ENCODE assay signal across 25 cellular contexts in the genomic region with DNA sequence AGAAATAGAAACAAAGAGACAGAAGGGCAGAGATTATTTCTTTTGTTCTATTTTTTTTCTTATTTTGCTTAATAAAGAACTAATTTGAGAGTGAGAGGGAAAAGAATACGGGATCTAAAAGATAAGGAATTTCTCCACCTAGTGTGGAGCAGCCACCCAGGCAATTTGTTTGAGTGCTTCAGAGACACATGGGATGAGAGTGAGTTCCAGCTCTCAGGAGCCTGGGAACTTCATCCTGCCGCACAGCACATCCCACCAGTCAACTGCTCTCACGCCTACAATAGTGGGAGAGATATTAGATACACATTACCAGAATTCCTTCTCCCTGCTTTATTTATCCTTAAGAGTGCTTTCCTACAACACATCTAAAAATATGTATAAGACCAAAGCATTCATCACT.
DNase-seq lines count a peak whose midpoint lies in the region; ATAC-seq, FAIRE-seq and TF ChIP-seq lines count a peak whose summit lies in the region.
"Had no signal": no experiment of that assay in that cellular context is flagged by ENCODE, and none has a peak within 500 bp of the region (broad histone marks: within the 10 kb centered on the region; RNA-seq: fewer than 3 reads in every experiment).

No MANE protein-coding gene starts in this region.

- H3K36me3 Mint-ChIP-seq in GM23338 (ENCODE audit: low read depth) (no peaks in the 10 kb centered on the region), neural progenitor cell (no peaks in the 10 kb centered on the region), osteocyte (ENCODE audit: unreplicated experiment) (no peaks in the 10 kb centered on the region)
- H3K36me3 Mint-ChIP-seq: CD14-positive monocyte; CD8-positive, alpha-beta memory T cell had no signal

- H3F3A ChIP-seq in GM23338 (replicated peaks; ENCODE audit: low read depth): no peaks in the 10 kb centered on the region
- H3F3A ChIP-seq in neural progenitor cell (ENCODE audit: low read depth): no peaks in the 10 kb centered on the region

- no peaks in the 10 kb centered on the region; the same call in 1 of the 2 replicates for H3K4me1 ChIP-seq in GM23338 (ENCODE audit: insufficient read depth)
- H3K4me1 ChIP-seq in H1 (replicated peaks in 1 of 4; ENCODE audit: control insufficient read depth in 3 of 4, insufficient read depth in 4 of 4, low read length in 3 of 4): no peaks in the 10 kb centered on the region
- no peaks in the 10 kb centered on the region for H3K4me1 ChIP-seq in neural progenitor cell
- no peaks in the 10 kb centered on the region for H3K4me1 ChIP-seq in Karpas-422 (ENCODE audit: low read length)
- H3K4me1 ChIP-seq: BE2C had no signal

- H4K91ac ChIP-seq in H1 (replicated peaks; ENCODE audit: insufficient read length, low read length): no peak overlapping the region

- H3K27me3 ChIP-seq in GM23338 (ENCODE audit: insufficient read depth) (no peaks in the 10 kb centered on the region), H1 (replicated peaks in 1 of 4; ENCODE audit: control insufficient read depth in 3 of 4, extremely low read depth in 1 of 4, insufficient read depth in 3 of 4, low read length in 3 of 4) (no peaks in the 10 kb centered on the region), neural progenitor cell (no peaks in the 10 kb centered on the region), Karpas-422 (ENCODE audit: low read length) (no peaks in the 10 kb centered on the region)
- H3K27me3 ChIP-seq: BE2C had no signal

- no peak for TF ChIP-seq RAD21 in H1 (IDR thresholded peaks at IDR 0.05 in 1 of 2, conservative IDR thresholded peaks at IDR 0.05 in 1 of 2; ENCODE audit: low read depth in 2 of 2, low read length in 2 of 2)

- no peak overlapping the region for H3K4ac ChIP-seq in H1 (replicated peaks; ENCODE audit: insufficient read length, low read depth, low read length)

- H3K14ac ChIP-seq in H1 (ENCODE audit: insufficient read length): no peak overlapping the region

- no peak overlapping the region for H3K56ac ChIP-seq in H1 (replicated peaks; ENCODE audit: insufficient read length, low read depth, low read length)

- H3K4me1 Mint-ChIP-seq in GM23338 (peaks cover 7% of the 10 kb centered on the region; the same call in 2 of the 3 replicates), neural progenitor cell (no peaks in the 10 kb centered on the region), osteocyte (ENCODE audit: unreplicated experiment) (no peaks in the 10 kb centered on the region)
- H3K4me1 Mint-ChIP-seq: CD14-positive monocyte; CD8-positive, alpha-beta memory T cell had no signal

- no peaks in the 10 kb centered on the region for H3K36me3 ChIP-seq in GM23338 (ENCODE audit: insufficient read depth)
- no peaks in the 10 kb centered on the region for H3K36me3 ChIP-seq in H1 (ENCODE audit: control insufficient read depth in 2 of 4, insufficient read depth in 4 of 4, low read length in 3 of 4)
- no peaks in the 10 kb centered on the region for H3K36me3 ChIP-seq in neural progenitor cell
- H3K36me3 ChIP-seq in Karpas-422 (ENCODE audit: insufficient read depth, low read length): no peaks in the 10 kb centered on the region
- H3K36me3 ChIP-seq: BE2C had no signal

- H3K23me2 ChIP-seq in H1 (ENCODE audit: low read depth, low read length): no peaks in the 10 kb centered on the region

- H3K27me3 Mint-ChIP-seq in GM23338 (ENCODE audit: insufficient read depth, low read depth, poor library complexity) (peaks cover 2% of the 10 kb centered on the region), neural progenitor cell (ENCODE audit: insufficient read depth, low read depth) (peaks cover under 1% of the 10 kb centered on the region), osteocyte (ENCODE audit: unreplicated experiment) (peaks cover 6% of the 10 kb centered on the region)
- H3K27me3 Mint-ChIP-seq: CD8-positive, alpha-beta memory T cell had no signal

- peak; percentile 54 for DNase-seq in DMS53 (lab: John Stamatoyannopoulos, UW)
- peak; percentile 20 for DNase-seq in GM23338 (ENCODE audit: low spot score)
- DNase-seq in H1 (ENCODE audit: low read depth in 1 of 2, low spot score in 2 of 2): no peak
- DNase-seq in neural progenitor cell (ENCODE audit: low spot score): no peak
- no peak for DNase-seq in dermis blood vessel endothelial cell
- no peak for DNase-seq in Karpas-422
- DNase-seq in osteocyte (ENCODE audit: extremely low spot score, unreplicated experiment): no peak
- DNase-seq: BE2C; CD8-positive, alpha-beta memory T cell; DMS 273 treated with DMSO at 0.1 percent for 48 hours; GM23248; NCI-H1105; NCI-H1436 treated with DMSO at 0.1 percent for 48 hours; NCI-H187 treated with DMSO at 0.1 percent for 48 hours; NCI-H2227 treated with DMSO at 0.1 percent for 48 hours; NCI-H774; SIG-M5; SW 1271 had no signal

- no peak overlapping the region for H3K18ac ChIP-seq in H1 (ENCODE audit: extremely low read depth, low read length)

- no peak for TF ChIP-seq EP300 in H1 (IDR thresholded peaks at IDR 0.05; ENCODE audit: borderline replicate concordance in 1 of 2, low read depth in 2 of 2, low read length in 2 of 2)

- no peak overlapping the region for H3K27ac Mint-ChIP-seq in GM23338
- H3K27ac Mint-ChIP-seq in neural progenitor cell: no peak overlapping the region
- H3K27ac Mint-ChIP-seq in osteocyte (ENCODE audit: unreplicated experiment): no peak overlapping the region
- H3K27ac Mint-ChIP-seq: CD8-positive, alpha-beta memory T cell; T-helper 1 cell treated with Interleukin-12 subunit alpha and Interleukin-12 subunit beta and Interleukin-4 antibody, amounts not matched to agents 30 μg/mL and 1 μg/mL, for 36 hours had no signal

- no peak overlapping the region for H4K8ac ChIP-seq in H1 (ENCODE audit: extremely low read depth, insufficient read depth, low read length)

- 81% methylated on average over 3 of the region's 3 CpGs; no CpG with 5 or more reads in 1 of the 2 experiments for WGBS in H1 (ENCODE audit: extremely low coverage in 1 of 2, insufficient coverage in 1 of 2, insufficient read length in 1 of 2, insufficient replicate concordance in 2 of 2, low coverage in 1 of 2, low lambda C conversion rate in 2 of 2, missing lambda C conversion rate in 1 of 2), 2 experiments

- CTCF ChIA-PET in H1 (lab: Charles Lee; ENCODE audit: partially characterized antibody): no interaction called here

- POLR2A ChIA-PET in H1 (lab: Charles Lee; ENCODE audit: partially characterized antibody): no interaction called here

- H3K9me3 Mint-ChIP-seq in GM23338 (no peaks in the 10 kb centered on the region), neural progenitor cell (no peaks in the 10 kb centered on the region), osteocyte (ENCODE audit: unreplicated experiment) (no peaks in the 10 kb centered on the region)
- H3K9me3 Mint-ChIP-seq: T-helper 1 cell treated with Interleukin-12 subunit alpha and Interleukin-12 subunit beta and Interleukin-4 antibody, amounts not matched to agents 30 μg/mL and 1 μg/mL, for 36 hours had no signal

- H3K9ac ChIP-seq in H1 (replicated peaks in 1 of 4; ENCODE audit: extremely low read depth in 1 of 4, low read depth in 3 of 4, low read length in 3 of 4): no peak overlapping the region
- H3K9ac ChIP-seq in neural progenitor cell: no peak overlapping the region
- no peak overlapping the region for H3K9ac ChIP-seq in Karpas-422 (ENCODE audit: low read length)
- H3K9ac ChIP-seq: GM23248 had no signal

- H2BK15ac ChIP-seq in H1 (ENCODE audit: low read length): no peak overlapping the region

- no peak overlapping the region for H2BK12ac ChIP-seq in H1 (ENCODE audit: low read depth, low read length)

- H3K9me3 ChIP-seq in H1 (ENCODE audit: insufficient read depth in 2 of 2, low read depth in 1 of 2, low read length in 1 of 2) (no peaks in the 10 kb centered on the region), neural progenitor cell (ENCODE audit: low read depth) (no peaks in the 10 kb centered on the region), Karpas-422 (ENCODE audit: low read length) (peaks cover 10% of the 10 kb centered on the region; the same call in 1 of the 2 replicates)
- H3K9me3 ChIP-seq: BE2C had no signal

- no peak overlapping the region for H2BK120ac ChIP-seq in H1 (replicated peaks; ENCODE audit: low read depth, low read length)

- no peak for FAIRE-seq in H1 (lab: Jason Lieb, UNC)
- FAIRE-seq: G401.6, GM12878, RCC 7860 had no signal

- H2BK5ac ChIP-seq in H1 (ENCODE audit: low read depth, low read length): no peak overlapping the region

- H4K20me1 ChIP-seq in GM23338 (replicated peaks; ENCODE audit: insufficient read depth): no peaks in the 10 kb centered on the region
- no peaks in the 10 kb centered on the region for H4K20me1 ChIP-seq in H1 (replicated peaks in 1 of 2; ENCODE audit: control insufficient read depth in 1 of 2, insufficient read depth in 2 of 2, low read length in 2 of 2)
- no peaks in the 10 kb centered on the region for H4K20me1 ChIP-seq in neural progenitor cell (ENCODE audit: low read depth)
- H4K20me1 ChIP-seq in Karpas-422 (ENCODE audit: insufficient read depth, low read depth, low read length): no peaks in the 10 kb centered on the region

- H3K27ac ChIP-seq in GM23338 (ENCODE audit: low read depth) (0 out of 2 replicates have a peak overlapping the region, but pooled peaks have one; percentile 22), H1 (ENCODE audit: low read depth, low read length) (no peak overlapping the region), neural progenitor cell (no peak overlapping the region), Karpas-422 (ENCODE audit: low read length) (no peak overlapping the region)
- H3K27ac ChIP-seq: GM23248, HL-60, SK-N-MC had no signal

- H3K23ac ChIP-seq in H1 (ENCODE audit: insufficient read length): no peak overlapping the region

- no peak for TF ChIP-seq CTCF in GM23338 (conservative IDR thresholded peaks at IDR 0.05; ENCODE audit: low read depth in 2 of 2)
- no peak for TF ChIP-seq CTCF in H1 (IDR thresholded peaks at IDR 0.05; ENCODE audit: control extremely low read depth in 1 of 3, insufficient read depth in 1 of 3, low read depth in 1 of 3, low read length in 3 of 3)
- no peak for TF ChIP-seq CTCF in neural progenitor cell (IDR thresholded peaks at IDR 0.05)
- no peak for TF ChIP-seq CTCF in osteocyte (IDR thresholded peaks at IDR 0.05)

- ATAC-seq in GM23338: peak; percentile 60
- ATAC-seq: GM12878 had no signal

- no peak overlapping the region for H2AK5ac ChIP-seq in H1 (ENCODE audit: low read depth, low read length)

- no peak overlapping the region for H2BK20ac ChIP-seq in H1 (ENCODE audit: low read length)

- no peak overlapping the region for H4K5ac ChIP-seq in H1 (ENCODE audit: insufficient read length, low read depth, low read length)

- H3K79me2 ChIP-seq in GM23338 (replicated peaks; ENCODE audit: insufficient read depth) (no peaks in the 10 kb centered on the region), H1 (ENCODE audit: control insufficient read depth in 1 of 2, insufficient read depth in 2 of 2, low read length in 2 of 2) (no peaks in the 10 kb centered on the region), neural progenitor cell (ENCODE audit: low read depth) (no peaks in the 10 kb centered on the region), Karpas-422 (ENCODE audit: low read length) (no peaks in the 10 kb centered on the region)

- H3K4me2 ChIP-seq in GM23338 (no peak overlapping the region), H1 (ENCODE audit: insufficient read depth in 1 of 2, low read depth in 2 of 2, low read length in 2 of 2) (no peak overlapping the region), neural progenitor cell (no peak overlapping the region), Karpas-422 (ENCODE audit: low read depth, low read length, poor library complexity, severe bottlenecking) (no peak overlapping the region)

- no peak overlapping the region for H3K4me3 ChIP-seq in GM23338
- H3K4me3 ChIP-seq in H1 (ENCODE audit: extremely low read depth in 1 of 4, insufficient read depth in 2 of 4, low read depth in 3 of 4, low read length in 4 of 4): no peak overlapping the region
- H3K4me3 ChIP-seq in neural progenitor cell: no peak overlapping the region
- no peak overlapping the region for H3K4me3 ChIP-seq in Karpas-422 (ENCODE audit: low read length)
- H3K4me3 ChIP-seq: GM12878, GM23248, SK-N-MC had no signal

- peak overlapping the region; percentile 24; the same call in 1 of the 2 replicates for H2AFZ ChIP-seq in GM23338
- 0 out of 2 replicates have a peak overlapping the region, but pooled peaks have one; percentile 38 for H2AFZ ChIP-seq in H1 (ENCODE audit: low read length)
- peak overlapping the region; percentile 65 for H2AFZ ChIP-seq in neural progenitor cell (replicated peaks)
- H2AFZ ChIP-seq in Karpas-422 (ENCODE audit: low read length): no peak overlapping the region
- H2AFZ ChIP-seq: GM23248 had no signal

- TF ChIP-seq POLR2A in H1 (IDR thresholded peaks at IDR 0.05; ENCODE audit: control extremely low read depth in 1 of 2, low read depth in 2 of 2, low read length in 2 of 2): no peak

- no peaks in the 10 kb centered on the region for H3K9me2 ChIP-seq in GM23338 (ENCODE audit: insufficient read depth)
- no peaks in the 10 kb centered on the region for H3K9me2 ChIP-seq in Karpas-422 (replicated peaks; ENCODE audit: insufficient read depth, low read length)

- no peaks in the 10 kb centered on the region for H3K79me1 ChIP-seq in H1 (ENCODE audit: low read depth, low read length)

- H3K4me3 Mint-ChIP-seq in GM23338: no peak overlapping the region
- no peak overlapping the region for H3K4me3 Mint-ChIP-seq in neural progenitor cell
- no peak overlapping the region for H3K4me3 Mint-ChIP-seq in osteocyte (ENCODE audit: unreplicated experiment)
- H3K4me3 Mint-ChIP-seq: CD14-positive monocyte; CD8-positive, alpha-beta memory T cell; T-helper 1 cell treated with Interleukin-12 subunit alpha and Interleukin-12 subunit beta and Interleukin-4 antibody, amounts not matched to agents 30 μg/mL and 1 μg/mL, for 36 hours had no signal

Comparison
In these comparisons a context has a peak if more than half of its experiments do, and no peak if none do; other contexts are left out.
1. DNase-seq: peak in DMS53 (single experiment) and GM23338 (single experiment); none in H1 (0 of 2), neural progenitor cell (single experiment), dermis blood vessel endothelial cell (single experiment), Karpas-422 (single experiment) and osteocyte (single experiment).